In the genomic region with DNA sequence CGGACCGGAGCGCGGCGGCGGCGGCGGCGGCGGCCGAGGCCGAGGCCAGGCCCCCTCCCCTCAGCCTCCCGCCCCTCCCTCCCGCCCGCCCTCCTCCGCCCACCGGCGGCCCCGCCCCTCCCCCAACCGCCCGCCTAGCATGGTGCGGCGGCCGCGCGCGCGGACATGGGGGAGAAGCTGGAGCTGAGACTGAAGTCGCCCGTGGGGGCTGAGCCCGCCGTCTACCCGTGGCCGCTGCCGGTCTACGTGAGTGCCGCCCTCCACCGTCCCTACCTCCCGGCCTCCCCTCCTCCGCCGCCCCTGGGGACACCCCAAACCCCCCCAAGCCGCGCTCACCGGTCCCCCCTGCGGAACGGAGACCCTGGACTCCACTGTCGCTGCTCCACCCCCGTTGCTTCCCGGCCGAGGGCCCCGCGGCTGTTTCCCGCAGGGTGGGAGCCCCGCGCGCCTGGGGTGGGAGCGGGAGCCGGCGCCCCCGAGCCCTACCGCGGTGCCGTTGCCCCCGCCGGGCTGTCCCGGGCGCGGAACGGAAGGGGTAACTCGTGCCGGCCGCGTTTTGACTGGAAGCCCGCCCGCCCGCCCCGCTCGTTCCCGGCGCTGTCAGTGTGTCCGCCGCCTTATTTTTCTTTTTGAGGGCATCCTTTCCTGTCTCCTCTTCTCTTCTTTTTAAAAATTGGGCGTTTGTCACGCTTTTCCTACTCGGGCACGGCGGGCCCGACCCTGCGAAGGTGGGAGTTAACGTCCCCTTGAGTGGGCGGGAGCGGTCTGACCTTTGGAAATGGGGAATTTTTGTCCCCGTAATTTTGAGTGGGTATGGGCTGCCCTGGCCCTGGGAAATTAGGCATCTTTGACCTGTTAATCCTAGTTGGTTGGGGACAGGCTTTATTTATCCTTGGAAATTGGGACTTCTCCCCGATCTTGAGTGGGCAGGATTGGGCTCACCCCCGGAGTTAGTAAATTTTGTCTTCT, we compare ENCODE assay signal across 1 cellular context.
TF ChIP-seq lines count a peak whose summit lies in the region.

No MANE protein-coding gene starts in this region.

TF ChIP-seq in GM12878, 131 proteins besides CTCF, POLR2A, EP300 and RAD21 (continued from another document):
- no peak for TF ChIP-seq SUZ12 (IDR thresholded peaks at IDR 0.05; ENCODE audit: unreplicated experiment)
- no peak for TF ChIP-seq FOXM1 (IDR thresholded peaks at IDR 0.05; ENCODE audit: low read depth, low read length)
- 0 out of 4 replicates have a peak, but pooled peaks of 1 of the 2 experiments have one; percentile 1 for TF ChIP-seq SRF (IDR thresholded peaks at IDR 0.05; ENCODE audit: low read depth in 2 of 2, low read length in 2 of 2)
- 0 out of 2 replicates have a peak, but pooled peaks have one; percentile 11 for TF ChIP-seq RUNX3 (IDR thresholded peaks at IDR 0.05; ENCODE audit: low read length)
- no peak for TF ChIP-seq ATF7 (IDR thresholded peaks at IDR 0.05; ENCODE audit: low read depth)
